ENCODE assay signal across 22 cellular contexts in the genomic region with DNA sequence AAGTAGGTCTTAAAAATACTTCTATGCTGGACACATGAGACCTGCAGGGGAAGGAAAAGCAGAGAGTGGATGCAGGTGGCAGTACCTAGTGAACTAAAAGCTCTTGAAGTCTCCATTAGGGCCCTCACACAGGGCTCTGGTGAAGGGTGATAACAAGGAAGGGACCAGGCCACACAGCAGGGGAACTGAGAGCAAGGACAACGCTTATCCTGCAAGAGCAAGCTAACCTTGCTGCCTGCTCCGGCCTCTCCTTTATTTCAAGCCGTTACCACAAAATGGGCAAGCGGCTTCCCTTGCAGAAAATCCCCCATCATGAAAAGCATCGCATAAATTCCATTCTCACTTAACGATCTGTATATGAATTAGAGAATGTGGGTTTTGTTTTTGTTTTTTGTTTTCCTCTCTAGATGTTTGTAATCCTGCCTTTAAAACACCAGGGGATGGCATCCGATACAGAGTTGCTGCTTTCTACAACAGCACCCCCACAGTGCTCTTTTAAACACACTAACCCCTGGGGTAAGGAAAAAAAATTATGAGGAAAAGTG.
"Had no signal": no experiment of that assay in that cellular context is flagged by ENCODE, and none has a peak within 500 bp of the region (broad histone marks: within the 10 kb centered on the region; RNA-seq: fewer than 3 reads in every experiment).

No MANE protein-coding gene starts in this region.

- H3K4me1 Mint-ChIP-seq: activated naive CD4-positive, alpha-beta T cell treated with anti-CD3 and anti-CD28 coated beads, Interleukin-2, amount 10 ng/mL, durations not matched to agents 7 days and 5 days; activated naive CD8-positive, alpha-beta T cell treated with anti-CD3 and anti-CD28 coated beads, Interleukin-2, amount 50 U/mL, for 24 hours; naive thymus-derived CD8-positive, alpha-beta T cell; stimulated activated effector memory CD8-positive, alpha-beta T cell treated with anti-CD3 and anti-CD28 coated beads, Interleukin-12 subunit alpha, Interleukin-12 subunit beta, amount 100 ng/mL, for 72 hours had no signal

- H3K4me3 Mint-ChIP-seq: activated naive CD4-positive, alpha-beta T cell treated with anti-CD3 and anti-CD28 coated beads, Interleukin-2, amount 10 ng/mL, durations not matched to agents 7 days and 5 days; activated naive CD8-positive, alpha-beta T cell treated with anti-CD3 and anti-CD28 coated beads, Interleukin-2, amount 50 U/mL, for 24 hours; activated T-cell treated with anti-CD3 and anti-CD28 coated beads, Interleukin-2, amount 50 U/mL, for 4 hours; naive thymus-derived CD8-positive, alpha-beta T cell; stimulated activated effector memory CD8-positive, alpha-beta T cell treated with anti-CD3 and anti-CD28 coated beads, Interleukin-12 subunit alpha, Interleukin-12 subunit beta, amount 100 ng/mL, for 72 hours; type B pancreatic cell had no signal

- H3K27ac ChIP-seq: brain microvascular endothelial cell, neutrophil, pancreas, testis had no signal

- H3K36me3 ChIP-seq: brain microvascular endothelial cell, neutrophil, pancreas had no signal

- H3K9me3 ChIP-seq: neutrophil, pancreas, testis had no signal

- H3K9me3 Mint-ChIP-seq: activated naive CD4-positive, alpha-beta T cell treated with anti-CD3 and anti-CD28 coated beads, Interleukin-2, amount 10 ng/mL, durations not matched to agents 7 days and 5 days; activated naive CD8-positive, alpha-beta T cell treated with anti-CD3 and anti-CD28 coated beads, Interleukin-2, amount 50 U/mL, for 24 hours; activated T-cell treated with anti-CD3 and anti-CD28 coated beads, Interleukin-2, amount 50 U/mL, for 4 hours; naive thymus-derived CD8-positive, alpha-beta T cell; stimulated activated effector memory CD8-positive, alpha-beta T cell treated with anti-CD3 and anti-CD28 coated beads, Interleukin-12 subunit alpha, Interleukin-12 subunit beta, amount 100 ng/mL, for 72 hours; type B pancreatic cell had no signal

- H3K4me1 ChIP-seq: pancreas had no signal

- H3K27me3 ChIP-seq: neutrophil, pancreas, testis had no signal

- ATAC-seq: activated CD4-positive, CD25-positive, alpha-beta regulatory T cell treated with anti-CD3 and anti-CD28 coated beads, Interleukin-2, amount 50 U/mL, for 24 hours; activated naive CD8-positive, alpha-beta T cell treated with anti-CD3 and anti-CD28 coated beads, Interleukin-2, amount 50 U/mL, for 24 hours; activated T-cell treated with anti-CD3 and anti-CD28 coated beads, Interleukin-2, amount 50 U/mL, for 4 hours; left cardiac atrium; naive thymus-derived CD8-positive, alpha-beta T cell; pancreas; sciatic nerve; stimulated activated effector memory CD8-positive, alpha-beta T cell treated with anti-CD3 and anti-CD28 coated beads, Interleukin-12 subunit alpha, Interleukin-12 subunit beta, amount 100 ng/mL, for 72 hours had no signal

- H3K4me3 ChIP-seq: pancreas, smooth muscle cell, testis had no signal

- H3K27ac Mint-ChIP-seq: activated naive CD4-positive, alpha-beta T cell treated with anti-CD3 and anti-CD28 coated beads, Interleukin-2, amount 10 ng/mL, durations not matched to agents 7 days and 5 days; activated naive CD8-positive, alpha-beta T cell treated with anti-CD3 and anti-CD28 coated beads, Interleukin-2, amount 50 U/mL, for 24 hours; naive thymus-derived CD8-positive, alpha-beta T cell; stimulated activated effector memory CD8-positive, alpha-beta T cell treated with anti-CD3 and anti-CD28 coated beads, Interleukin-12 subunit alpha, Interleukin-12 subunit beta, amount 100 ng/mL, for 72 hours; type B pancreatic cell had no signal

- DNase-seq: activated CD4-positive, alpha-beta T cell treated with anti-CD3 and anti-CD28 coated beads, Interleukin-2, amount 50 U/mL, for 1 hour; activated CD8-positive, alpha-beta memory T cell treated with anti-CD3 and anti-CD28 coated beads, Interleukin-2, amount 50 U/mL, for 4 hours; activated naive CD4-positive, alpha-beta T cell treated with anti-CD3 and anti-CD28 coated beads, Interleukin-2, amount 10 ng/mL, durations not matched to agents 7 days and 5 days; activated naive CD8-positive, alpha-beta T cell treated with anti-CD3 and anti-CD28 coated beads, Interleukin-2, amount 50 U/mL, for 24 hours; activated T-cell treated with anti-CD3 and anti-CD28 coated beads, Interleukin-2, amount 50 U/mL, for 4 hours; anterior cingulate cortex; brain microvascular endothelial cell; central memory CD4-positive, alpha-beta T cell; foreskin melanocyte; left cardiac atrium; mesenchymal stem cell; naive thymus-derived CD8-positive, alpha-beta T cell; pancreas; stimulated activated CD4-positive, alpha-beta T cell treated with anti-CD3 and anti-CD28 coated beads, Interleukin-4, amount 100 ng/mL, for 24 hours; T1000; testis had no signal

- H3K36me3 Mint-ChIP-seq: activated naive CD4-positive, alpha-beta T cell treated with anti-CD3 and anti-CD28 coated beads, Interleukin-2, amount 10 ng/mL, durations not matched to agents 7 days and 5 days; naive thymus-derived CD8-positive, alpha-beta T cell; stimulated activated effector memory CD8-positive, alpha-beta T cell treated with anti-CD3 and anti-CD28 coated beads, Interleukin-12 subunit alpha, Interleukin-12 subunit beta, amount 100 ng/mL, for 72 hours; type B pancreatic cell had no signal
